ENCODE assay signal across 17 cellular contexts in the genomic region with DNA sequence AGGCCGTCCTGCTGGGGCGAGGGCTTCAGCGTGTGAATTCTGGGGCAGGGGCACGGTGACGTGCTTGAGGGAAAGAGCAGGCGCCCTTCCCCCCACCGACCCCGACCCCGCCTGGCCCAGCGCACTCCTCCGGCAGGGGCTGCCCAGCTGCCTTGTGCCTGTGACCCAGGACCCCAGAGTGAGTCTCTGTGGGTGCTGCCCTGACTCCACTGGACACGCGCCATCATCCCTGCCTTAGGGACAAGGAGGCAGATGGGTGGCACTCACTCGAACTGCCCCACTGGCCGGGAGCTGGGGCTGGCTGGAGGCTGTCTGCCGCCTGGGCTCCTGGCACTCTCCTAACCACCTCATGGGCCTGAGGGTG.
"Had no signal": no experiment of that assay in that cellular context is flagged by ENCODE, and none has a peak within 500 bp of the region (broad histone marks: within the 10 kb centered on the region; RNA-seq: fewer than 3 reads in every experiment).

No MANE protein-coding gene starts in this region.

- H3K9me3 Mint-ChIP-seq: activated naive CD4-positive, alpha-beta T cell treated with anti-CD3 and anti-CD28 coated beads, Interleukin-2, amount 50 U/mL, for 24 hours; dendritic cell treated with granulocyte-macrophage colony-stimulating factor and Interleukin-4, amounts not matched to agents 40 ng/mL and 50 ng/mL, for 4 days; effector memory CD8-positive, alpha-beta T cell had no signal

- ATAC-seq: activated CD8-positive, alpha-beta T cell treated with anti-CD3 and anti-CD28 coated beads, Interleukin-2, amount 10 ng/mL, durations not matched to agents 7 days and 5 days; effector memory CD8-positive, alpha-beta T cell; right cardiac atrium; stimulated activated naive CD8-positive, alpha-beta T cell treated with anti-CD3 and anti-CD28 coated beads, Interleukin-15, Interleukin-2, amounts not matched to agents 100 U/mL and 50 U/mL, for 24 hours had no signal

- H3K27me3 ChIP-seq: vagina had no signal

- FAIRE-seq: bronchial epithelial cell, islet of Langerhans had no signal

- H3K36me3 Mint-ChIP-seq: activated naive CD4-positive, alpha-beta T cell treated with anti-CD3 and anti-CD28 coated beads, Interleukin-2, amount 50 U/mL, for 24 hours had no signal

- H3K27ac ChIP-seq: prostate gland, tibial nerve, vagina had no signal

- H3K9me3 ChIP-seq: prostate gland, tibial nerve, vagina had no signal

- H3K4me1 Mint-ChIP-seq: activated naive CD4-positive, alpha-beta T cell treated with anti-CD3 and anti-CD28 coated beads, Interleukin-2, amount 50 U/mL, for 24 hours had no signal

- H3K4me3 ChIP-seq: prostate gland, tibial nerve, vagina had no signal

- H3K4me1 ChIP-seq: prostate gland, tibial nerve, vagina had no signal

- DNase-seq: activated CD4-positive, alpha-beta T cell treated with anti-CD3 and anti-CD28 coated beads for 48 hours; activated CD8-positive, alpha-beta T cell treated with anti-CD3 and anti-CD28 coated beads, Interleukin-2, amount 10 ng/mL, durations not matched to agents 7 days and 5 days; activated gamma-delta T cell; effector memory CD8-positive, alpha-beta T cell; hippocampal formation; mammary epithelial cell; stimulated activated CD4-positive, alpha-beta T cell treated with anti-CD3 and anti-CD28 coated beads, Interleukin-2, amount 100 ng/mL, for 24 hours; stimulated activated naive CD8-positive, alpha-beta T cell treated with anti-CD3 and anti-CD28 coated beads, Interleukin-15, Interleukin-2, amounts not matched to agents 100 U/mL and 50 U/mL, for 24 hours; T-helper 2 cell had no signal

- H3K36me3 ChIP-seq: prostate gland, tibial nerve, vagina had no signal

- H3K4me3 Mint-ChIP-seq: activated CD8-positive, alpha-beta T cell treated with anti-CD3 and anti-CD28 coated beads, Interleukin-2, amount 10 ng/mL, durations not matched to agents 7 days and 5 days; activated naive CD4-positive, alpha-beta T cell treated with anti-CD3 and anti-CD28 coated beads, Interleukin-2, amount 50 U/mL, for 24 hours; dendritic cell treated with granulocyte-macrophage colony-stimulating factor and Interleukin-4, amounts not matched to agents 40 ng/mL and 50 ng/mL, for 4 days; effector memory CD8-positive, alpha-beta T cell had no signal

- H3K27ac Mint-ChIP-seq: activated CD8-positive, alpha-beta T cell treated with anti-CD3 and anti-CD28 coated beads, Interleukin-2, amount 10 ng/mL, durations not matched to agents 7 days and 5 days; activated naive CD4-positive, alpha-beta T cell treated with anti-CD3 and anti-CD28 coated beads, Interleukin-2, amount 50 U/mL, for 24 hours; dendritic cell treated with granulocyte-macrophage colony-stimulating factor and Interleukin-4, amounts not matched to agents 40 ng/mL and 50 ng/mL, for 4 days; effector memory CD8-positive, alpha-beta T cell had no signal
